ENCODE assay signal across 26 cellular contexts in genomic region chr10:100978896-100979185, GRCh38.
"Had no signal": no experiment of that assay in that cellular context is flagged by ENCODE, and none has a peak within 500 bp of the region (broad histone marks: within the 10 kb centered on the region; RNA-seq: fewer than 3 reads in every experiment).

No MANE protein-coding gene starts in this region.

- H3K27ac ChIP-seq: adrenal gland, ascending aorta, brain microvascular endothelial cell, dorsolateral prefrontal cortex, esophagus muscularis mucosa, hepatocyte, neutrophil, pancreas, skin epidermis, testis, vagina had no signal

- H3K27me3 ChIP-seq: adrenal gland, ascending aorta, brain microvascular endothelial cell, dorsolateral prefrontal cortex, esophagus muscularis mucosa, hepatocyte, neutrophil, pancreas, testis, vagina had no signal

- H3K4me1 ChIP-seq: adrenal gland, ascending aorta, esophagus muscularis mucosa, pancreas, testis, vagina had no signal

- H3K9me3 ChIP-seq: adrenal gland, ascending aorta, esophagus muscularis mucosa, neutrophil, pancreas, testis, vagina had no signal

- H3K4me2 ChIP-seq: hepatocyte had no signal

- FAIRE-seq: colon, frontal cortex, pancreas had no signal

- H3K4me3 ChIP-seq: adrenal gland, ascending aorta, dorsolateral prefrontal cortex, esophagus muscularis mucosa, hepatocyte, pancreas, skin epidermis, testis, vagina had no signal

- DNase-seq: activated CD4-positive, alpha-beta T cell treated with anti-CD3 and anti-CD28 coated beads, Interleukin-2, amount 50 U/mL, for 4 hours; activated gamma-delta T cell treated with Interleukin-2 at 50 U/mL for 16 hours; activated T-cell treated with anti-CD3 and anti-CD28 coated beads for 4 hours; brain microvascular endothelial cell; central memory CD4-positive, alpha-beta T cell; glutamatergic neuron; left ventricle myocardium superior; mammary epithelial cell; midbrain; right cardiac atrium; stimulated activated naive B cell treated with anti-CD40 and anti-IgM and Interleukin-4, amounts not matched to agents 10 μg/mL and 1 μg/mL and 100 μg/mL, for 72 hours; T1000; testis had no signal

- ATAC-seq: activated naive CD4-positive, alpha-beta T cell treated with anti-CD3 and anti-CD28 coated beads, Interleukin-2, amount 50 U/mL, for 72 hours; left ventricle myocardium superior; pancreas; right cardiac atrium; stimulated activated naive B cell treated with anti-CD40 and anti-IgM and Interleukin-4, amounts not matched to agents 10 μg/mL and 1 μg/mL and 100 μg/mL, for 72 hours; WTC11 had no signal

- H2AFZ ChIP-seq: hepatocyte had no signal
